1 cellular context compared by ENCODE assay signal in the genomic region with DNA sequence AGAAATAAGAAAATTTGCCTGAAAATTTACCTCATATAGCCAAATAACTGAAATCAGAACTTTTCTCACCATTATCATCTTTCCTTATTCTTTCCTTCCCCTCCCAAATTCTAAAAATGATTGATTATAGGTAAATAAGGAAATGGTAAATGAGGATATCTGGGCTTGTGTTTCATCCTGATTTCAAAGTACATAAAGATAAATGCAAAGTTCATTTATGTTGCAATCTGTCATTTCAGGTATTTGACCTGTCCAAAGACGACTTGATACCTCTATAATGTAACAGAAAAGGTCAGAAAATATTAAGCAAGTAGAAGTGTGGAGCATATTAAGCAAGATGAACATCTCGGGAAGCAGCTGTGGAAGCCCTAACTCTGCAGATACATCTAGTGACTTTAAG.
TF ChIP-seq lines count a peak whose summit lies in the region.

No MANE protein-coding gene starts in this region.

TF ChIP-seq in GM12878, 131 proteins besides CTCF, POLR2A, EP300 and RAD21:
- TF ChIP-seq ZNF24 (IDR thresholded peaks at IDR 0.05) (no peak), USF1 (IDR thresholded peaks at IDR 0.05; ENCODE audit: borderline replicate concordance, extremely low read length, insufficient read depth, low read depth, low read length) (no peak), PAX5 (IDR thresholded peaks at IDR 0.05; ENCODE audit: borderline replicate concordance, low read depth, low read length) (no peak), NR2C2 (IDR thresholded peaks at IDR 0.05; ENCODE audit: borderline replicate concordance, control insufficient read depth, insufficient read length, low read depth) (no peak), IKZF1 (conservative IDR thresholded peaks at IDR 0.05) (no peak), HSF1 (IDR thresholded peaks at IDR 0.05; ENCODE audit: low read depth, low read length) (no peak), LARP7 (IDR thresholded peaks at IDR 0.05) (no peak), CBX3 (IDR thresholded peaks at IDR 0.05; ENCODE audit: borderline replicate concordance, low read depth) (no peak), HDAC2 (IDR thresholded peaks at IDR 0.05) (no peak), FOXK2 (IDR thresholded peaks at IDR 0.05) (no peak), CHD1 (IDR thresholded peaks at IDR 0.05; ENCODE audit: low read depth, low read length) (no peak), EZH2 (IDR thresholded peaks at IDR 0.05; ENCODE audit: borderline replicate concordance, control insufficient read depth, low read depth, low read length) (no peak), KAT2A (conservative IDR thresholded peaks at IDR 0.05; ENCODE audit: control insufficient read depth, low read depth, low read length) (no peak), CBX5 (IDR thresholded peaks at IDR 0.05; ENCODE audit: low read depth) (no peak), SREBF1 (IDR thresholded peaks at IDR 0.05; ENCODE audit: low read length) (no peak), JUNB (IDR thresholded peaks at IDR 0.05) (no peak), ZSCAN29 (IDR thresholded peaks at IDR 0.05) (no peak)
